8 cellular contexts compared by ENCODE assay signal in genomic region chr1:109214695-109215623, GRCh38. TPM values are rescaled to one million over a fixed set of nuclear protein-coding genes. Genes with fewer than 3 reads are reported as not detected.
DNase-seq lines count a peak whose midpoint lies in the region; ATAC-seq and TF ChIP-seq lines count a peak whose summit lies in the region.

No MANE protein-coding gene starts in this region.

- ATAC-seq in GM19351 (IDR thresholded peaks at IDR 0.05; ENCODE audit: unreplicated experiment): peak; percentile 42
- peak; percentile 19 for ATAC-seq in activated B cell treated with CpG ODN at 0.5 μM for 24 hours (ENCODE audit: low read depth)
- no peak for ATAC-seq in GM19467 (IDR thresholded peaks at IDR 0.05; ENCODE audit: unreplicated experiment)

- H3K36me3 ChIP-seq in duodenal mucosa (ENCODE audit: control insufficient read depth in 1 of 2, insufficient read depth in 2 of 2, low read length in 2 of 2): no peaks in the 10 kb centered on the region

- peak overlapping the region; percentile 86 to 87 for H3K9ac ChIP-seq in duodenal mucosa (ENCODE audit: low read depth in 1 of 2, low read length in 2 of 2)

- intact Hi-C loops in activated B cell treated with CpG ODN at 0.5 μM for 24 hours (cut with micrococcal nuclease): loop anchor here (1.0 to 5.0 kb wide), 5 partner anchors 34 to 211 kb away; partner anchors contain the start of genes CELSR2, ELAPOR1, PSMA5 and PSRC1

- H3K4me3 ChIP-seq in AG04450 (ENCODE audit: low read depth, low read length) (peak overlapping the region; percentile 98), duodenal mucosa (ENCODE audit: low read depth in 1 of 2, low read length in 2 of 2) (peak overlapping the region; percentile 91 to 96)

- no peak for TF ChIP-seq CTCF in AG04450 (IDR thresholded peaks at IDR 0.05; ENCODE audit: low read depth, low read length)
- TF ChIP-seq CTCF in activated B cell treated with CpG ODN at 0.5 μM for 24 hours (IDR thresholded peaks at IDR 0.05): no peak

- peaks cover 37% of the 10 kb centered on the region for H3K36me3 Mint-ChIP-seq in activated B cell treated with CpG ODN at 0.5 μM for 24 hours (ENCODE audit: low read depth)
- peaks cover 43% of the 10 kb centered on the region for H3K36me3 Mint-ChIP-seq in stimulated activated naive CD8-positive, alpha-beta T cell treated with anti-CD3 and anti-CD28 coated beads, Interleukin-15, Interleukin-2, amounts not matched to agents 100 ng/mL and 50 ng/mL, for 24 hours (ENCODE audit: low read depth)

- peaks cover 39% of the 10 kb centered on the region for H3K4me1 Mint-ChIP-seq in activated B cell treated with CpG ODN at 0.5 μM for 24 hours
- peaks cover 33% of the 10 kb centered on the region for H3K4me1 Mint-ChIP-seq in stimulated activated naive CD8-positive, alpha-beta T cell treated with anti-CD3 and anti-CD28 coated beads, Interleukin-15, Interleukin-2, amounts not matched to agents 100 ng/mL and 50 ng/mL, for 24 hours (ENCODE audit: low read depth)

- H3K9me3 Mint-ChIP-seq in activated B cell treated with CpG ODN at 0.5 μM for 24 hours: no peaks in the 10 kb centered on the region
- no peaks in the 10 kb centered on the region for H3K9me3 Mint-ChIP-seq in stimulated activated naive CD8-positive, alpha-beta T cell treated with anti-CD3 and anti-CD28 coated beads, Interleukin-15, Interleukin-2, amounts not matched to agents 100 ng/mL and 50 ng/mL, for 24 hours

- H3K27ac ChIP-seq in AG04450 (ENCODE audit: low read depth, low read length): peak overlapping the region; percentile 93
- H3K27ac ChIP-seq in duodenal mucosa (ENCODE audit: low read depth, low read length): peak overlapping the region; percentile 73

- H3K4me3 Mint-ChIP-seq in activated B cell treated with CpG ODN at 0.5 μM for 24 hours: peak overlapping the region; percentile 100
- H3K4me3 Mint-ChIP-seq in stimulated activated naive CD8-positive, alpha-beta T cell treated with anti-CD3 and anti-CD28 coated beads, Interleukin-15, Interleukin-2, amounts not matched to agents 100 ng/mL and 50 ng/mL, for 24 hours: peak overlapping the region; percentile 93

- H3K9me3 ChIP-seq in AG04450 (ENCODE audit: control insufficient read depth, insufficient read depth, low read length) (no peaks in the 10 kb centered on the region), duodenal mucosa (ENCODE audit: control insufficient read depth in 1 of 2, low read length in 2 of 2) (no peaks in the 10 kb centered on the region)

- DNase-seq in AG04450 (ENCODE audit: low read depth, low spot score) (peak; percentile 81), NCI-H2107 treated with DMSO at 0.1 percent for 48 hours (lab: John Stamatoyannopoulos, UW; ENCODE audit: unreplicated experiment) (peak; percentile 94), activated B cell treated with CpG ODN at 0.5 μM for 24 hours (no peak), medulla oblongata (ENCODE audit: extremely low spot score) (peak; percentile 51)

- peaks cover 16 to 29% of the 10 kb centered on the region in 2 donors for H3K4me1 ChIP-seq in duodenal mucosa (ENCODE audit: control insufficient read depth in 1 of 2, insufficient read depth in 2 of 2, low read length in 2 of 2)

- POLR2A ChIA-PET in AG04450 (lab: Yijun Ruan, JAX) (interaction anchor here (0.5 to 1.7 kb wide), 10 partner anchors 10 to 115 kb away, joined by 3 to 9 read pairs (median 4); no protein-coding TSS in a partner anchor), activated B cell treated with CpG ODN at 0.5 μM for 24 hours (lab: Charles Lee) (interaction anchor here (0.6 to 3.9 kb wide), 19 partner anchors 9 to 1123 kb away, joined by 3 to 58 read pairs (median 4); partner anchors contain the start of genes ATXN7L2, CYB561D1, PRPF38B and PSMA5)

- CTCF ChIA-PET in AG04450 (lab: Charles Lee) (interaction anchor here (1.2 to 6.4 kb wide), 4 partner anchors 13 to 115 kb away, joined by 4 to 30 read pairs (median 5); a partner anchor contains a TSS), activated B cell treated with CpG ODN at 0.5 μM for 24 hours (lab: Charles Lee) (interaction anchor here (1.5 kb wide), 1 partner anchor 115 kb away, joined by 4 read pairs; no protein-coding TSS in a partner anchor)

- no peaks in the 10 kb centered on the region for H3K27me3 ChIP-seq in AG04450 (ENCODE audit: control insufficient read depth, insufficient read depth, low read length)
- H3K27me3 ChIP-seq in duodenal mucosa (ENCODE audit: control insufficient read depth in 1 of 2, insufficient read depth in 2 of 2, low read length in 2 of 2): no peaks in the 10 kb centered on the region

- H3K27me3 Mint-ChIP-seq in activated B cell treated with CpG ODN at 0.5 μM for 24 hours: no peaks in the 10 kb centered on the region
- H3K27me3 Mint-ChIP-seq in stimulated activated naive CD8-positive, alpha-beta T cell treated with anti-CD3 and anti-CD28 coated beads, Interleukin-15, Interleukin-2, amounts not matched to agents 100 ng/mL and 50 ng/mL, for 24 hours: no peaks in the 10 kb centered on the region

- peak overlapping the region; percentile 98 for H3K27ac Mint-ChIP-seq in activated B cell treated with CpG ODN at 0.5 μM for 24 hours
- peak overlapping the region; percentile 96 for H3K27ac Mint-ChIP-seq in stimulated activated naive CD8-positive, alpha-beta T cell treated with anti-CD3 and anti-CD28 coated beads, Interleukin-15, Interleukin-2, amounts not matched to agents 100 ng/mL and 50 ng/mL, for 24 hours

RNA-seq across cellular contexts. Expression of gene SARS1, which starts 1.2 kb away (rescaled TPM):
- 301 and 332 TPM in 2 replicates for polyA plus RNA-seq in AG04450 (2011; rRNA removed)
- polyA minus RNA-seq in AG04450 (2011; rRNA and poly(A)+ RNA removed): 195 and 210 TPM in 2 replicates
- 182 and 188 TPM in 2 replicates for total RNA-seq in activated B cell treated with CpG ODN at 0.5 μM for 24 hours

RNA-seq across cellular contexts. Expression of gene CELSR2, which starts 34.4 kb away (rescaled TPM):
- polyA plus RNA-seq in AG04450 (2011; rRNA removed): 1.1 and 1.8 TPM in 2 replicates
- polyA minus RNA-seq in AG04450 (2011; rRNA and poly(A)+ RNA removed): 5.1 and 7.2 TPM in 2 replicates
- 0.81 and 1.1 TPM in 2 replicates for total RNA-seq in activated B cell treated with CpG ODN at 0.5 μM for 24 hours
